In the genomic region with DNA sequence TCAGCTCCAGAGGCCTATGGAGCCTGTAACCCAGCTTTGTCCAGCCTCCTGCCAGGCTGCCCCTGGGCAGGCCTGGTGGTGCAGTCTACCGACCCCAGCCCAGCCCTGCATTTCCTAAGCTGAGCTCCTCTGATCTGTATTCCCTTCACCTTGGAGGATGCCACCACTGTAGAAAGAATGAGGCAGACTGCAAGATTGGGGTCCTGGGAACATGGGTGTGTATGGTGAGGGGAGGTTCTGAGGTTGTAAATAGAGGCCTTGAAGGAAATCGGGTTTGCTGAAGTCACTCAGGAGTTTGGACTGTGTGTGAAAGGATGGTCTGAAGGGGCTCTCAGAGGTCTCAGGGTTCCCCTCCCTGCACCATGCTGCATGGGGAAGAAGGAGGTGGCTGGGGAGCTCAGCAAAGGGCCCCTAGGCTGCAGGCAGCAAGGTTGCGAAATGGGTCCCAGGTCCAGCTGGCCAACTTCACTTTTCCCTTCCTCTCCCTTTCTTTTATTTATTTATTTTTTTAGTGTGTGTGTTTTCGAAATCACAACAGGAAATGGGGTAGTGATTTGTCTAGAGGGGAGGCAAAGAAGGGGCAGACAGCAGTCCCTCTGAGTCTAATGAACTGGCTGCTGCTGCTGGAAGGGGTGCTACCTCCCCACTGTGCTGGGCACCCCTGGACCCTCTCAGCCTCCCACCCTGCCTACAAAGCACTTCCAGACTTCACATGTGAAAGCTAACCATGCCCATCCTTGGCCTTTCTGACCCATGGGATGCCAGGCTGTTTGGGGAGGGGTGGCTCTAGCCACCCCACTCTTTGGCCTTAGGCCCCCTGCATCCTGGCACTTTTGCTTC, we compare ENCODE assay signal across 11 cellular contexts. TPM values are rescaled to one million over a fixed set of nuclear protein-coding genes. Genes with fewer than 3 reads are reported as not detected.
A peak's percentile ranks its signal among the peaks of the same experiment; 100 is the strongest.
DNase-seq lines count a peak whose midpoint lies in the region; ATAC-seq and TF ChIP-seq lines count a peak whose summit lies in the region.
"Had no signal": no experiment of that assay in that cellular context is flagged by ENCODE, and none has a peak within 500 bp of the region (broad histone marks: within the 10 kb centered on the region; RNA-seq: fewer than 3 reads in every experiment).

No MANE protein-coding gene starts in this region.

- no peaks in the 10 kb centered on the region for H4K20me1 ChIP-seq in hepatocyte (ENCODE audit: insufficient read depth, poor library complexity, severe bottlenecking)

- TF ChIP-seq CTCF in adrenal gland (IDR thresholded peaks at IDR 0.05) = no peak
- TF ChIP-seq CTCF in hepatocyte (IDR thresholded peaks at IDR 0.05; ENCODE audit: poor library complexity) = no peak
- TF ChIP-seq CTCF in GM13977 (IDR thresholded peaks at IDR 0.05; ENCODE audit: extremely low read depth, insufficient read depth, missing control alignments) = no peak

- peak overlapping the region in 4 of 5 donors; percentile 54 to 84 (median 80) for H3K27ac ChIP-seq in adrenal gland
- H3K27ac ChIP-seq in hepatocyte = peak overlapping the region; percentile 98
- H3K27ac ChIP-seq in skin epidermis = peak overlapping the region; percentile 1 to 85 (median 79)
- H3K27ac ChIP-seq: epithelial cell of prostate had no signal

- ATAC-seq in GM19023 (IDR thresholded peaks at IDR 0.05; ENCODE audit: unreplicated experiment) (no peak), HG02610 (IDR thresholded peaks at IDR 0.05; ENCODE audit: unreplicated experiment) (no peak)

- no peak overlapping the region for H2AFZ ChIP-seq in hepatocyte

- H3K4me3 ChIP-seq in adrenal gland = no peak overlapping the region
- H3K4me3 ChIP-seq in hepatocyte = no peak overlapping the region
- H3K4me3 ChIP-seq in skin epidermis = no peak overlapping the region

- no peak for TF ChIP-seq POLR2A in adrenal gland (IDR thresholded peaks at IDR 0.05)

- H3K9me3 ChIP-seq in adrenal gland (replicated peaks in 1 of 3) (no peaks in the 10 kb centered on the region), hepatocyte (ENCODE audit: low read depth) (no peaks in the 10 kb centered on the region)

- H3K4me2 ChIP-seq in hepatocyte = peak overlapping the region; percentile 71

- 48 to 64% (median 53%) methylated on average over 4 of the region's 4 CpGs for WGBS in adrenal gland, 4 donors
- 67% methylated on average over 4 of the region's 4 CpGs for WGBS in hepatocyte (ENCODE audit: low lambda C conversion rate, missing lambda C conversion rate)

- H3K36me3 ChIP-seq in adrenal gland (replicated peaks in 1 of 2) (peaks cover 0 to 30% of the 10 kb centered on the region in 2 donors), hepatocyte (replicated peaks; ENCODE audit: insufficient read depth, low read depth) (no peaks in the 10 kb centered on the region)

- intact Hi-C loops in adrenal gland (cut with DNase I) = no loop called here

- no peaks in the 10 kb centered on the region for H3K9me2 ChIP-seq in hepatocyte (replicated peaks; ENCODE audit: insufficient read depth)

- in situ Hi-C loops in GM13977 (cut with MboI; ENCODE audit: low pct_unique_long_range_greater_than_20kb, low sequenced_read_pairs, unreplicated experiment) = no loop called here

- H3K4me1 ChIP-seq in adrenal gland (replicated peaks in 1 of 2) (peaks cover 32 to 81% of the 10 kb centered on the region in 2 donors), hepatocyte (ENCODE audit: insufficient read depth) (peaks cover 75% of the 10 kb centered on the region)

- peaks cover 45% of the 10 kb centered on the region for H3K79me2 ChIP-seq in hepatocyte

- DNase-seq in ELR (ENCODE audit: low read depth) = peak; percentile 63
- DNase-seq in adrenal gland = peak in 6 of 7 donors; percentile 52 to 72 (median 60)
- DNase-seq in hepatocyte (ENCODE audit: low spot score) = peak; percentile 68
- no peak for DNase-seq in activated CD4-positive, CD25-positive, alpha-beta regulatory T cell (lab: John Stamatoyannopoulos, UW)
- no peak for DNase-seq in GM13977 (ENCODE audit: low spot score)
- DNase-seq: activated CD8-positive, alpha-beta memory T cell treated with anti-CD3 and anti-CD28 coated beads, Interleukin-2, amount 50 U/mL, for 48 hours had no signal

- no peaks in the 10 kb centered on the region for H3K27me3 ChIP-seq in adrenal gland
- no peaks in the 10 kb centered on the region for H3K27me3 ChIP-seq in hepatocyte

RNA-seq across cellular contexts. Expression of a gene that starts 1.3 kb away (rescaled TPM):
- total RNA-seq in adrenal gland = not detected
- not detected for polyA plus RNA-seq in adrenal gland
- total RNA-seq in hepatocyte = not detected in 2 replicates
- polyA plus RNA-seq in hepatocyte = 0.59 TPM in 1 of 2 replicates, not detected in the other
- total RNA-seq: Daoy had no signal

RNA-seq across cellular contexts. Expression of a gene that starts 20.4 kb away (rescaled TPM):
- total RNA-seq in adrenal gland (100 to 1,000 TPM; 126 to 307 (median 179) TPM), hepatocyte (48.5 and 76.8 TPM in 2 replicates)
- polyA plus RNA-seq in adrenal gland (10 to 100 TPM; 21.2 to 81.0 (median 59.2) TPM), hepatocyte (47.8 and 57.6 TPM in 2 replicates)

RNA-seq across cellular contexts. Expression of a gene that starts 37.5 kb away (rescaled TPM):
- total RNA-seq in adrenal gland (100 to 1,000 TPM; 109 to 227 (median 155) TPM), hepatocyte (76.7 and 78.9 TPM in 2 replicates)
- polyA plus RNA-seq in adrenal gland (100 to 1,000 TPM; 102 to 321 (median 177) TPM), hepatocyte (80.0 and 101 TPM in 2 replicates)

RNA-seq across cellular contexts. Expression of a gene that starts 59.8 kb away (rescaled TPM):
- total RNA-seq in adrenal gland (10 to 100 TPM; 16.8 to 36.0 (median 18.7) TPM), hepatocyte (21.9 and 24.8 TPM in 2 replicates)
- polyA plus RNA-seq in adrenal gland (10 to 100 TPM in 2 of 3 donors, 1 to 10 TPM in 1; 9.4 to 64.6 (median 56.9) TPM), hepatocyte (12.3 and 12.9 TPM in 2 replicates)

Comparison
In these comparisons a context has a peak if more than half of its experiments do, and no peak if none do; other contexts are left out.
1. DNase-seq: peak in ELR (single experiment), adrenal gland (6 of 7) and hepatocyte (single experiment); none in activated CD4-positive, CD25-positive, alpha-beta regulatory T cell (0 of 4) and GM13977 (single experiment).
2. Peak in every context shown above with its lines, with median percentiles within 50 percentile points of each other: H3K27ac ChIP-seq.